Comparison of ENCODE assay signal across 9 cellular contexts in the genomic region with DNA sequence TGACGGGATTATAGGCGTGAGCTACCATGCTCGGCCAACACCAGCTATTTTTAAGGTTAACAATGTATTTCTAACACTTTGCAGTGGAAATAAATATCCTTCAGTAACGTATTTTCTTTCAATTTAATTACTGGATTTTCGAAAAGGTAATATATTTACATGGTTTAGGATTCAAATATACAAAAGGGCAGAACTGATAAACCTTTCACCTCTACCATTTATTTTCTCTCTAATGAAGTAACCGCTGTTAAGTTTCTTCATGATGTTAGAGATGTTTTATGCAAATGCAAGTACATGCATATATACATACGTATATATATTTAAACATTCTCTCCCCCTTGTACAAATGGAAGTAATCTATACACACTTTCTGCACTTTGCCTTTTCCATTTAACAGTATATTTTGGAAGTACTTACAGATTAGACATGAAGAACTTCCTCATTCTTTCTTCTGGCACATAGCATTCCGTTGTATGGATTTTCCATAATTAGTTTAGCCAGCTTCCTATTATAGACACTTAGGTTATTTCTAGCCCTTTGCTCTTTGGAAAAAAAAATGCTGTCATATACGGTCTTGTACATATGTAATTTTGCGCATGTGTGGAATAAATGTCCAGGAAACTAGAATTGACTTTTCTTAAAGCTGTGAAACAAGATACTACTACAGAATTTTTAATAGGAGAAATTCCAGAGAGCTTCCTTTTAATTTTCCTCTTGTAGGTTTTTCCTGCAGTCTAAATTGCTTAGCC. TPM values are rescaled to one million over a fixed set of nuclear protein-coding genes. Genes with fewer than 3 reads are reported as not detected.
DNase-seq lines count a peak whose midpoint lies in the region; ATAC-seq and TF ChIP-seq lines count a peak whose summit lies in the region.
"Had no signal": no experiment of that assay in that cellular context is flagged by ENCODE, and none has a peak within 500 bp of the region (broad histone marks: within the 10 kb centered on the region; RNA-seq: fewer than 3 reads in every experiment).

No MANE protein-coding gene starts in this region.

- H3K9me2 ChIP-seq in Karpas-422 (replicated peaks; ENCODE audit: insufficient read depth, low read length), result no peaks in the 10 kb centered on the region

- H3K79me2 ChIP-seq in Karpas-422 (ENCODE audit: low read length), result no peaks in the 10 kb centered on the region

- H3K4me2 ChIP-seq in Karpas-422 (ENCODE audit: low read depth, low read length, poor library complexity, severe bottlenecking), result peak overlapping the region; percentile 95

- H3K4me1 Mint-ChIP-seq in activated naive CD8-positive, alpha-beta T cell treated with anti-CD3 and anti-CD28 coated beads, Interleukin-2, amount 50 U/mL, for 24 hours, result peaks cover 48% of the 10 kb centered on the region
- peaks cover 29% of the 10 kb centered on the region for H3K4me1 Mint-ChIP-seq in type B pancreatic cell (ENCODE audit: unreplicated experiment)

- H3K27ac Mint-ChIP-seq in activated naive CD8-positive, alpha-beta T cell treated with anti-CD3 and anti-CD28 coated beads, Interleukin-2, amount 50 U/mL, for 24 hours, result peak overlapping the region; percentile 97
- peak overlapping the region; percentile 99 for H3K27ac Mint-ChIP-seq in type B pancreatic cell

- DNase-seq in DMS53 treated with DMSO at 0.1 percent for 48 hours (lab: John Stamatoyannopoulos, UW; ENCODE audit: unreplicated experiment) (peak; percentile 91), Karpas-422 (peak; percentile 70), left lung (no peak), type B pancreatic cell (ENCODE audit: extremely low spot score, unreplicated experiment) (no peak), NCI-H2171 treated with DMSO at 0.1 percent for 48 hours (lab: John Stamatoyannopoulos, UW) (no peak)
- no peak for DNase-seq in activated naive CD8-positive, alpha-beta T cell treated with anti-CD3 and anti-CD28 coated beads, Interleukin-2, amount 50 U/mL, for 24 hours
- DNase-seq in stimulated activated CD4-positive, alpha-beta T cell treated with anti-CD3 and anti-CD28 coated beads, Interleukin-2, amount 100 ng/mL, for 24 hours, result no peak

- no peak for ATAC-seq in activated naive CD8-positive, alpha-beta T cell treated with anti-CD3 and anti-CD28 coated beads, Interleukin-2, amount 50 U/mL, for 24 hours
- no peak for ATAC-seq in left lung
- ATAC-seq in HG03175 (IDR thresholded peaks at IDR 0.05; ENCODE audit: unreplicated experiment), result no peak

- intact Hi-C loops in left lung (cut with DNase I), result no loop called here

- H3K4me3 Mint-ChIP-seq in activated naive CD8-positive, alpha-beta T cell treated with anti-CD3 and anti-CD28 coated beads, Interleukin-2, amount 50 U/mL, for 24 hours, result peak overlapping the region; percentile 92
- peak overlapping the region; percentile 89 for H3K4me3 Mint-ChIP-seq in type B pancreatic cell

- H3K27me3 ChIP-seq in Karpas-422 (ENCODE audit: low read length) (no peaks in the 10 kb centered on the region), left lung (peaks cover 0 to 11% of the 10 kb centered on the region in 2 donors)

- H4K20me1 ChIP-seq in Karpas-422 (ENCODE audit: insufficient read depth, low read depth, low read length), result no peaks in the 10 kb centered on the region

- H3K9ac ChIP-seq in Karpas-422 (ENCODE audit: low read length), result peak overlapping the region; percentile 41

- peaks cover 29% of the 10 kb centered on the region for H3K4me1 ChIP-seq in Karpas-422 (ENCODE audit: low read length)
- peaks cover 0 to 40% of the 10 kb centered on the region in 2 donors for H3K4me1 ChIP-seq in left lung

- H3K36me3 Mint-ChIP-seq in activated naive CD8-positive, alpha-beta T cell treated with anti-CD3 and anti-CD28 coated beads, Interleukin-2, amount 50 U/mL, for 24 hours (ENCODE audit: low read depth), result peaks cover 9% of the 10 kb centered on the region
- H3K36me3 Mint-ChIP-seq in type B pancreatic cell, result peaks cover 11% of the 10 kb centered on the region

- H3K36me3 ChIP-seq in Karpas-422 (ENCODE audit: insufficient read depth, low read length) (no peaks in the 10 kb centered on the region), left lung (no peaks in the 10 kb centered on the region)

- H3K27ac ChIP-seq in Karpas-422 (ENCODE audit: low read length) (peak overlapping the region; percentile 41; the same call in 1 of the 2 replicates), left lung (peak overlapping the region; percentile 80 to 89)

- H3K4me3 ChIP-seq in Karpas-422 (ENCODE audit: low read length) (peak overlapping the region; percentile 82), left lung (peak overlapping the region; percentile 26 to 57)

- TF ChIP-seq CTCF in left lung (IDR thresholded peaks at IDR 0.05), result no peak
- TF ChIP-seq CTCF in type B pancreatic cell (conservative IDR thresholded peaks at IDR 0.05), result no peak

- 0 out of 2 replicates have a peak overlapping the region, but pooled peaks have one; percentile 19 for H2AFZ ChIP-seq in Karpas-422 (ENCODE audit: low read length)

- no peaks in the 10 kb centered on the region for H3K9me3 ChIP-seq in Karpas-422 (ENCODE audit: low read length)
- H3K9me3 ChIP-seq in left lung, result no peaks in the 10 kb centered on the region

- H3K27me3 Mint-ChIP-seq in activated naive CD8-positive, alpha-beta T cell treated with anti-CD3 and anti-CD28 coated beads, Interleukin-2, amount 50 U/mL, for 24 hours, result peaks cover 17% of the 10 kb centered on the region
- H3K27me3 Mint-ChIP-seq in type B pancreatic cell, result peaks cover 30% of the 10 kb centered on the region

- no peaks in the 10 kb centered on the region for H3K9me3 Mint-ChIP-seq in activated naive CD8-positive, alpha-beta T cell treated with anti-CD3 and anti-CD28 coated beads, Interleukin-2, amount 50 U/mL, for 24 hours
- no peaks in the 10 kb centered on the region for H3K9me3 Mint-ChIP-seq in type B pancreatic cell

RNA-seq across cellular contexts. Expression of gene HJV, which starts 14.9 kb away (rescaled TPM):
- total RNA-seq in Karpas-422 (2014; rRNA removed; shearing (Covaris generic); ENCODE audit: low replicate concordance), result not detected in 2 replicates
- not detected for total RNA-seq in left lung
- not detected in 2 replicates for total RNA-seq in type B pancreatic cell (ENCODE audit: low replicate concordance)
- total RNA-seq: activated CD8-positive, alpha-beta memory T cell treated with anti-CD3 and anti-CD28 coated beads for 36 hours had no signal

RNA-seq across cellular contexts. Expression of gene TXNIP, which starts 40.0 kb away (rescaled TPM):
- 130 and 269 TPM in 2 replicates for total RNA-seq in Karpas-422 (2014; rRNA removed; shearing (Covaris generic); ENCODE audit: low replicate concordance)
- total RNA-seq in left lung, result 100 to 1,000 TPM; 380 to 422 TPM
- total RNA-seq in type B pancreatic cell (ENCODE audit: low replicate concordance), result 88.8 and 96.7 TPM in 2 replicates

Comparison
In these comparisons a context has a peak if more than half of its experiments do, and no peak if none do; other contexts are left out.
1. DNase-seq: peak in DMS53 treated with DMSO at 0.1 percent for 48 hours (single experiment) and Karpas-422 (single experiment); none in activated naive CD8-positive, alpha-beta T cell treated with anti-CD3 and anti-CD28 coated beads, Interleukin-2, amount 50 U/mL, for 24 hours (single experiment), left lung (0 of 2), type B pancreatic cell (single experiment), NCI-H2171 treated with DMSO at 0.1 percent for 48 hours (single experiment) and stimulated activated CD4-positive, alpha-beta T cell treated with anti-CD3 and anti-CD28 coated beads, Interleukin-2, amount 100 ng/mL, for 24 hours (0 of 2).